ENCODE assay signal across 23 cellular contexts in genomic region chrX:69306063-69306404, GRCh38.
DNase-seq lines count a peak whose midpoint lies in the region; ATAC-seq and TF ChIP-seq lines count a peak whose summit lies in the region.
"Had no signal": no experiment of that assay in that cellular context is flagged by ENCODE, and none has a peak within 500 bp of the region (broad histone marks: within the 10 kb centered on the region; RNA-seq: fewer than 3 reads in every experiment).

No MANE protein-coding gene starts in this region.

- H3K36me3 ChIP-seq in GM23338 (ENCODE audit: insufficient read depth) (no peaks in the 10 kb centered on the region), NT2/D1 (ENCODE audit: insufficient read depth, insufficient read length, low read length) (no peaks in the 10 kb centered on the region), iPS-20b (ENCODE audit: insufficient read depth, low read depth, low read length) (no peaks in the 10 kb centered on the region)
- H3K36me3 ChIP-seq: MG63 had no signal

- H3K4me3 ChIP-seq in GM23338: peak overlapping the region; percentile 44; the same call in 1 of the 2 replicates
- H3K4me3 ChIP-seq in NT2/D1 (ENCODE audit: insufficient read length, low read depth): peak overlapping the region; percentile 6
- peak overlapping the region; percentile 35; the same call in 1 of the 2 replicates for H3K4me3 ChIP-seq in iPS-20b (ENCODE audit: low read length)
- H3K4me3 ChIP-seq: MG63 had no signal

- no peaks in the 10 kb centered on the region for H3K9me3 ChIP-seq in NT2/D1 (ENCODE audit: insufficient read depth, low read length)
- no peaks in the 10 kb centered on the region for H3K9me3 ChIP-seq in iPS-20b (ENCODE audit: insufficient read depth, low read depth, low read length)
- H3K9me3 ChIP-seq: MG63 had no signal

- H3K27me3 ChIP-seq in GM23338 (ENCODE audit: insufficient read depth) (no peaks in the 10 kb centered on the region), NT2/D1 (ENCODE audit: insufficient read depth, insufficient read length) (no peaks in the 10 kb centered on the region), iPS-20b (ENCODE audit: insufficient read depth, low read length) (peaks cover 12% of the 10 kb centered on the region; the same call in 1 of the 2 replicates)
- H3K27me3 ChIP-seq: MG63 had no signal

- peaks cover 13% of the 10 kb centered on the region; the same call in 1 of the 2 replicates for H3K4me1 ChIP-seq in GM23338 (ENCODE audit: insufficient read depth)
- H3K4me1 ChIP-seq in NT2/D1 (ENCODE audit: insufficient read depth, insufficient read length): peaks cover 2% of the 10 kb centered on the region
- H3K4me1 ChIP-seq in iPS-20b (ENCODE audit: insufficient read depth, low read length): peaks cover 15% of the 10 kb centered on the region; the same call in 1 of the 2 replicates

- H3K27ac ChIP-seq in GM23338 (ENCODE audit: low read depth): no peak overlapping the region
- H3K27ac ChIP-seq in iPS-20b (ENCODE audit: low read length): no peak overlapping the region
- H3K27ac ChIP-seq: RWPE1 had no signal

- H3F3A ChIP-seq in GM23338 (replicated peaks; ENCODE audit: low read depth): no peaks in the 10 kb centered on the region

- TF ChIP-seq CTCF in GM23338 (conservative IDR thresholded peaks at IDR 0.05; ENCODE audit: low read depth in 2 of 2) (no peak), HFFc6 (IDR thresholded peaks at IDR 0.05) (no peak), CD14-positive monocyte (IDR thresholded peaks at IDR 0.05) (no peak), omental fat pad (IDR thresholded peaks at IDR 0.05) (no peak)

- H3K27me3 Mint-ChIP-seq in GM23338 (ENCODE audit: insufficient read depth, low read depth, poor library complexity) (peaks cover 8% of the 10 kb centered on the region), HFFc6 (ENCODE audit: insufficient read depth) (peaks cover 13% of the 10 kb centered on the region), CD14-positive monocyte (ENCODE audit: low read depth in 3 of 3) (peaks cover 17 to 27% (median 27%) of the 10 kb centered on the region in 3 donors)

- no peaks in the 10 kb centered on the region for H3K9me2 ChIP-seq in GM23338 (ENCODE audit: insufficient read depth)

- H3K4me3 Mint-ChIP-seq in GM23338: no peak overlapping the region
- no peak overlapping the region for H3K4me3 Mint-ChIP-seq in HFFc6
- H3K4me3 Mint-ChIP-seq in CD14-positive monocyte: peak overlapping the region in 1 of 2 donors; percentile 46
- H3K4me3 Mint-ChIP-seq: B cell had no signal

- no peaks in the 10 kb centered on the region for H3K79me2 ChIP-seq in GM23338 (replicated peaks; ENCODE audit: insufficient read depth)

- H2AFZ ChIP-seq in GM23338: no peak overlapping the region

- H3K36me3 Mint-ChIP-seq in GM23338 (ENCODE audit: low read depth) (no peaks in the 10 kb centered on the region), HFFc6 (ENCODE audit: low read depth) (no peaks in the 10 kb centered on the region), CD14-positive monocyte (no peaks in the 10 kb centered on the region)

- H3K27ac Mint-ChIP-seq in GM23338 (no peak overlapping the region), HFFc6 (no peak overlapping the region), CD14-positive monocyte (no peak overlapping the region)
- H3K27ac Mint-ChIP-seq: B cell had no signal

- H4K20me1 ChIP-seq in GM23338 (replicated peaks; ENCODE audit: insufficient read depth): no peaks in the 10 kb centered on the region

- no peaks in the 10 kb centered on the region; the same call in 2 of the 3 replicates for H3K9me3 Mint-ChIP-seq in GM23338
- H3K9me3 Mint-ChIP-seq in HFFc6: no peaks in the 10 kb centered on the region
- H3K9me3 Mint-ChIP-seq in CD14-positive monocyte: no peaks in the 10 kb centered on the region

- peak overlapping the region; percentile 68 for H3K4me2 ChIP-seq in GM23338

- peaks cover 41% of the 10 kb centered on the region for H3K4me1 Mint-ChIP-seq in GM23338
- H3K4me1 Mint-ChIP-seq in HFFc6 (ENCODE audit: low read depth): no peaks in the 10 kb centered on the region
- no peaks in the 10 kb centered on the region for H3K4me1 Mint-ChIP-seq in CD14-positive monocyte
- H3K4me1 Mint-ChIP-seq: B cell had no signal

- peak overlapping the region; percentile 62 for H3K9ac ChIP-seq in NT2/D1 (ENCODE audit: insufficient read length, low read depth)
- H3K9ac ChIP-seq in iPS-20b (ENCODE audit: low read depth, low read length): peak overlapping the region; percentile 32; the same call in 1 of the 2 replicates

- ATAC-seq in GM23338 (no peak), GM21717 (IDR thresholded peaks at IDR 0.05; ENCODE audit: unreplicated experiment) (no peak), omental fat pad (ENCODE audit: low FRiP score) (no peak)
- ATAC-seq: HCT116, Panc1 had no signal

- DNase-seq in GM23338 (ENCODE audit: low spot score): no peak
- DNase-seq in NT2/D1 (ENCODE audit: low read depth, low spot score): no peak
- no peak for DNase-seq in HFFc6
- no peak for DNase-seq in CD14-positive monocyte (ENCODE audit: low spot score)
- no peak for DNase-seq in omental fat pad (ENCODE audit: low spot score)
- DNase-seq: DMS153, GOT3, IMR-90, KG1, MG63, NCI-H1105 treated with DMSO at 0.1 percent for 48 hours, NCI-H146, NCI-H1930, NCI-H2107, NCI-H524, SHP77, T-helper 1 cell had no signal

- intact Hi-C loops in CD14-positive monocyte (cut with micrococcal nuclease): no loop called here

TF ChIP-seq in GM23338, 12 proteins besides CTCF, POLR2A, EP300 and RAD21 (continues in another document):
- no peak for TF ChIP-seq ZNF462 (CRISPR knock-in tag; IDR thresholded peaks at IDR 0.05)
- TF ChIP-seq EZH2phosphoT487 (IDR thresholded peaks at IDR 0.05; ENCODE audit: unreplicated experiment): no peak
